Comparison of ENCODE assay signal across 12 cellular contexts in genomic region chrX:63930140-63930539, GRCh38.
DNase-seq lines count a peak whose midpoint lies in the region; ATAC-seq, FAIRE-seq and TF ChIP-seq lines count a peak whose summit lies in the region.
"Had no signal": no experiment of that assay in that cellular context is flagged by ENCODE, and none has a peak within 500 bp of the region (broad histone marks: within the 10 kb centered on the region; RNA-seq: fewer than 3 reads in every experiment).

No MANE protein-coding gene starts in this region.

- no peak overlapping the region for H3K27ac Mint-ChIP-seq in MCF 10A (ENCODE audit: low read depth, unreplicated experiment)
- H3K27ac Mint-ChIP-seq in activated T-cell treated with anti-CD3 and anti-CD28 coated beads, Interleukin-2, amount 50 U/mL, for 24 hours = no peak overlapping the region
- no peak overlapping the region for H3K27ac Mint-ChIP-seq in stimulated activated naive B cell treated with anti-CD40 and anti-IgM and Interleukin-4, amounts not matched to agents 10 μg/mL and 1 μg/mL and 100 μg/mL, for 72 hours
- H3K27ac Mint-ChIP-seq: activated T-helper 2 cell treated with anti-CD3 and anti-CD28 coated beads, Interferon-gamma antibody, Interleukin-2, Interleukin-4, amounts not matched to agents 10 μg/mL and 5 μg/mL and 100 μg/mL, durations not matched to agents 14 hours and 24 hours and 36 hours had no signal

- H2BK120ac ChIP-seq in H1 (replicated peaks; ENCODE audit: low read depth, low read length) = no peak overlapping the region

- no peak overlapping the region for H2BK20ac ChIP-seq in H1 (ENCODE audit: low read length)

- no peaks in the 10 kb centered on the region for H4K20me1 ChIP-seq in H1 (replicated peaks in 1 of 2; ENCODE audit: control insufficient read depth in 1 of 2, insufficient read depth in 2 of 2, low read length in 2 of 2)

- no peaks in the 10 kb centered on the region for H3K36me3 Mint-ChIP-seq in MCF 10A (ENCODE audit: insufficient read depth, unreplicated experiment)
- H3K36me3 Mint-ChIP-seq in activated T-cell treated with anti-CD3 and anti-CD28 coated beads, Interleukin-2, amount 50 U/mL, for 24 hours (ENCODE audit: low read depth) = no peaks in the 10 kb centered on the region
- no peaks in the 10 kb centered on the region for H3K36me3 Mint-ChIP-seq in stimulated activated naive B cell treated with anti-CD40 and anti-IgM and Interleukin-4, amounts not matched to agents 10 μg/mL and 1 μg/mL and 100 μg/mL, for 72 hours

- no peak overlapping the region for H3K56ac ChIP-seq in H1 (replicated peaks; ENCODE audit: insufficient read length, low read depth, low read length)

- H3K4ac ChIP-seq in H1 (replicated peaks; ENCODE audit: insufficient read length, low read depth, low read length) = no peak overlapping the region

- no TSS peak for BruUV-seq in MCF 10A (replicated peaks; lab: Mats Ljungman, UMichigan)

- H3K36me3 ChIP-seq in breast epithelium = no peaks in the 10 kb centered on the region
- no peaks in the 10 kb centered on the region for H3K36me3 ChIP-seq in H1 (ENCODE audit: control insufficient read depth in 2 of 4, insufficient read depth in 4 of 4, low read length in 3 of 4)
- H3K36me3 ChIP-seq in testis (ENCODE audit: low read depth, missing control alignments) = no peaks in the 10 kb centered on the region

- POLR2A ChIA-PET in MCF 10A (lab: Yijun Ruan, JAX) = interaction anchor here (0.5 to 1.1 kb wide), 2 partner anchors 276 to 1017 kb away, joined by 3 read pairs; partner anchors contain the start of gene AMER1
- POLR2A ChIA-PET in H1 (lab: Charles Lee; ENCODE audit: partially characterized antibody) = no interaction called here
- POLR2A ChIA-PET in GM10248 (lab: Yijun Ruan, JAX) = no interaction called here

- FAIRE-seq in H1 (lab: Jason Lieb, UNC) = peak; percentile 87

- H3K23me2 ChIP-seq in H1 (ENCODE audit: low read depth, low read length) = no peaks in the 10 kb centered on the region

- H3K4me3 ChIP-seq in breast epithelium (no peak overlapping the region), H1 (ENCODE audit: extremely low read depth in 1 of 4, insufficient read depth in 2 of 4, low read depth in 3 of 4, low read length in 4 of 4) (no peak overlapping the region), testis (no peak overlapping the region)

- no peaks in the 10 kb centered on the region for H3K4me1 ChIP-seq in breast epithelium
- peaks cover 0 to 6% (median 0%) of the 10 kb centered on the region in 4 experiments; a peak in 2 of 7 replicates for H3K4me1 ChIP-seq in H1 (replicated peaks in 1 of 4; ENCODE audit: control insufficient read depth in 3 of 4, insufficient read depth in 4 of 4, low read length in 3 of 4)
- no peaks in the 10 kb centered on the region for H3K4me1 ChIP-seq in testis

- H3K27ac ChIP-seq in breast epithelium (no peak overlapping the region), H1 (ENCODE audit: low read depth, low read length) (no peak overlapping the region), testis (no peak overlapping the region)

- no peak overlapping the region for H2BK15ac ChIP-seq in H1 (ENCODE audit: low read length)

- H3K27me3 Mint-ChIP-seq in MCF 10A (ENCODE audit: insufficient read depth, unreplicated experiment) = no peaks in the 10 kb centered on the region
- peaks cover 40% of the 10 kb centered on the region for H3K27me3 Mint-ChIP-seq in activated T-cell treated with anti-CD3 and anti-CD28 coated beads, Interleukin-2, amount 50 U/mL, for 24 hours
- H3K27me3 Mint-ChIP-seq in stimulated activated naive B cell treated with anti-CD40 and anti-IgM and Interleukin-4, amounts not matched to agents 10 μg/mL and 1 μg/mL and 100 μg/mL, for 72 hours = no peaks in the 10 kb centered on the region

- H2AFZ ChIP-seq in H1 (ENCODE audit: low read length) = no peak overlapping the region

- H3K23ac ChIP-seq in H1 (ENCODE audit: insufficient read length) = no peak overlapping the region

- no peak overlapping the region for H2AK5ac ChIP-seq in H1 (ENCODE audit: low read depth, low read length)

- TF ChIP-seq CTCF in MCF 10A (IDR thresholded peaks at IDR 0.05; ENCODE audit: unreplicated experiment) (peak; percentile 42), breast epithelium (IDR thresholded peaks at IDR 0.05) (no peak), H1 (IDR thresholded peaks at IDR 0.05; ENCODE audit: control extremely low read depth in 1 of 3, insufficient read depth in 1 of 3, low read depth in 1 of 3, low read length in 3 of 3) (peak; percentile 27 to 68 (median 61)), testis (IDR thresholded peaks at IDR 0.05) (no peak), GM10248 (IDR thresholded peaks at IDR 0.05; ENCODE audit: control extremely low read depth, extremely low read depth, low read depth, missing control alignments) (no peak)

- H3K79me1 ChIP-seq in H1 (ENCODE audit: low read depth, low read length) = no peaks in the 10 kb centered on the region

- peak; percentile 14 for DNase-seq in MCF 10A (ENCODE audit: unreplicated experiment)
- no peak for DNase-seq in breast epithelium (ENCODE audit: low spot score in 2 of 2)
- DNase-seq in NCI-H748 (lab: John Stamatoyannopoulos, UW; ENCODE audit: unreplicated experiment) = peak; percentile 14
- DNase-seq in H1 (ENCODE audit: low read depth in 1 of 2, low spot score in 2 of 2) = peak in 1 of 2 experiments; percentile 7
- peak; percentile 12 for DNase-seq in testis
- no peak for DNase-seq in activated T-cell treated with anti-CD3 and anti-CD28 coated beads, Interleukin-2, amount 50 U/mL, for 24 hours
- DNase-seq in stimulated activated naive B cell treated with anti-CD40 and anti-IgM and Interleukin-4, amounts not matched to agents 10 μg/mL and 1 μg/mL and 100 μg/mL, for 72 hours = no peak
- no peak for DNase-seq in GM10248 (ENCODE audit: extremely low spot score)
- DNase-seq: effector CD8-positive, alpha-beta T cell; NCI-H345; T1000 had no signal

- no peak for TF ChIP-seq POLR2A in breast epithelium (IDR thresholded peaks at IDR 0.05)
- no peak for TF ChIP-seq POLR2A in H1 (IDR thresholded peaks at IDR 0.05; ENCODE audit: control extremely low read depth in 1 of 2, low read depth in 2 of 2, low read length in 2 of 2)
- TF ChIP-seq POLR2A in testis (IDR thresholded peaks at IDR 0.05) = no peak

- H3K4me3 Mint-ChIP-seq in MCF 10A (ENCODE audit: unreplicated experiment) = no peak overlapping the region
- no peak overlapping the region for H3K4me3 Mint-ChIP-seq in activated T-cell treated with anti-CD3 and anti-CD28 coated beads, Interleukin-2, amount 50 U/mL, for 24 hours
- no peak overlapping the region for H3K4me3 Mint-ChIP-seq in stimulated activated naive B cell treated with anti-CD40 and anti-IgM and Interleukin-4, amounts not matched to agents 10 μg/mL and 1 μg/mL and 100 μg/mL, for 72 hours

- H4K8ac ChIP-seq in H1 (ENCODE audit: extremely low read depth, insufficient read depth, low read length) = no peak overlapping the region

- H3K4me2 ChIP-seq in H1 (ENCODE audit: insufficient read depth in 1 of 2, low read depth in 2 of 2, low read length in 2 of 2) = no peak overlapping the region

- H3K9me3 ChIP-seq in breast epithelium (peaks cover 3 to 12% of the 10 kb centered on the region in 2 donors), H1 (ENCODE audit: insufficient read depth in 2 of 2, low read depth in 1 of 2, low read length in 1 of 2) (no peaks in the 10 kb centered on the region), testis (no peaks in the 10 kb centered on the region)

- no peaks in the 10 kb centered on the region for H3K79me2 ChIP-seq in H1 (ENCODE audit: control insufficient read depth in 1 of 2, insufficient read depth in 2 of 2, low read length in 2 of 2)

- 64% methylated on average over 4 of the region's 4 CpGs; no CpG with 5 or more reads in 1 of the 2 experiments for WGBS in H1 (ENCODE audit: extremely low coverage in 1 of 2, insufficient coverage in 1 of 2, insufficient read length in 1 of 2, insufficient replicate concordance in 2 of 2, low coverage in 1 of 2, low lambda C conversion rate in 2 of 2, missing lambda C conversion rate in 1 of 2), 2 experiments
- WGBS in testis, 2 donors = 38 to 52% methylated on average over 4 of the region's 4 CpGs

- H3K9me3 Mint-ChIP-seq in MCF 10A (ENCODE audit: unreplicated experiment) = no peaks in the 10 kb centered on the region
- H3K9me3 Mint-ChIP-seq in activated T-cell treated with anti-CD3 and anti-CD28 coated beads, Interleukin-2, amount 50 U/mL, for 24 hours = peaks cover 9% of the 10 kb centered on the region
- H3K9me3 Mint-ChIP-seq in stimulated activated naive B cell treated with anti-CD40 and anti-IgM and Interleukin-4, amounts not matched to agents 10 μg/mL and 1 μg/mL and 100 μg/mL, for 72 hours = peaks cover 2 to 8% of the 10 kb centered on the region in 2 donors

- H4K91ac ChIP-seq in H1 (replicated peaks; ENCODE audit: insufficient read length, low read length) = no peak overlapping the region

- no peak for TF ChIP-seq EP300 in H1 (IDR thresholded peaks at IDR 0.05; ENCODE audit: borderline replicate concordance in 1 of 2, low read depth in 2 of 2, low read length in 2 of 2)

- H3K14ac ChIP-seq in H1 (ENCODE audit: insufficient read length) = no peak overlapping the region

- intact Hi-C loops in MCF 10A (cut with micrococcal nuclease) (loop anchor here (5.0 to 10.0 kb wide), 2 partner anchors 162 to 275 kb away; partner anchors contain the start of gene AMER1), breast epithelium (cut with DNase I; ENCODE audit: low total_unique reads) (no loop called here), testis (cut with DNase I; ENCODE audit: low total_unique reads) (no loop called here)

- no peak overlapping the region for H4K5ac ChIP-seq in H1 (ENCODE audit: insufficient read length, low read depth, low read length)

- H2BK12ac ChIP-seq in H1 (ENCODE audit: low read depth, low read length) = no peak overlapping the region

- H3K27me3 ChIP-seq in breast epithelium (peaks cover 0 to 10% of the 10 kb centered on the region in 2 donors), H1 (replicated peaks in 1 of 4; ENCODE audit: control insufficient read depth in 3 of 4, extremely low read depth in 1 of 4, insufficient read depth in 3 of 4, low read length in 3 of 4) (no peaks in the 10 kb centered on the region), testis (no peaks in the 10 kb centered on the region)

- H2BK5ac ChIP-seq in H1 (ENCODE audit: low read depth, low read length) = no peak overlapping the region

- no peak overlapping the region for H3K9ac ChIP-seq in H1 (replicated peaks in 1 of 4; ENCODE audit: extremely low read depth in 1 of 4, low read depth in 3 of 4, low read length in 3 of 4)

- H3K4me1 Mint-ChIP-seq in MCF 10A (ENCODE audit: insufficient read depth, unreplicated experiment) = peaks cover 6% of the 10 kb centered on the region
- H3K4me1 Mint-ChIP-seq in activated T-cell treated with anti-CD3 and anti-CD28 coated beads, Interleukin-2, amount 50 U/mL, for 24 hours (ENCODE audit: low read depth) = no peaks in the 10 kb centered on the region
- no peaks in the 10 kb centered on the region for H3K4me1 Mint-ChIP-seq in stimulated activated naive B cell treated with anti-CD40 and anti-IgM and Interleukin-4, amounts not matched to agents 10 μg/mL and 1 μg/mL and 100 μg/mL, for 72 hours

- TF ChIP-seq RAD21 in H1 (IDR thresholded peaks at IDR 0.05 in 1 of 2, conservative IDR thresholded peaks at IDR 0.05 in 1 of 2; ENCODE audit: low read depth in 2 of 2, low read length in 2 of 2) = peak; percentile 85 to 88

- no peak overlapping the region for H3K18ac ChIP-seq in H1 (ENCODE audit: extremely low read depth, low read length)

- no peak for ATAC-seq in stimulated activated naive B cell treated with anti-CD40 and anti-IgM and Interleukin-4, amounts not matched to agents 10 μg/mL and 1 μg/mL and 100 μg/mL, for 72 hours (replicated peaks)

- CTCF ChIA-PET in MCF 10A (lab: Yijun Ruan, JAX) (interaction anchor here (0.6 to 4.3 kb wide), 15 partner anchors 11 to 1533 kb away, joined by 3 to 59 read pairs (median 3); no protein-coding TSS in a partner anchor), H1 (lab: Charles Lee; ENCODE audit: partially characterized antibody) (interaction anchor here (0.6 to 3.2 kb wide), 14 partner anchors 8 to 1277 kb away, joined by 3 to 13 read pairs (median 3); no protein-coding TSS in a partner anchor), GM10248 (lab: Yijun Ruan, JAX) (interaction anchor here (0.9 kb wide), 1 partner anchor 17 kb away, joined by 3 read pairs; no protein-coding TSS in a partner anchor)

Comparison
In these comparisons a context has a peak if more than half of its experiments do, and no peak if none do; other contexts are left out.
1. DNase-seq: peak in MCF 10A (single experiment), NCI-H748 (single experiment) and testis (single experiment); none in breast epithelium (0 of 2), activated T-cell treated with anti-CD3 and anti-CD28 coated beads, Interleukin-2, amount 50 U/mL, for 24 hours (single experiment), stimulated activated naive B cell treated with anti-CD40 and anti-IgM and Interleukin-4, amounts not matched to agents 10 μg/mL and 1 μg/mL and 100 μg/mL, for 72 hours (single experiment) and GM10248 (single experiment).
2. CTCF ChIP-seq: peak in MCF 10A (single experiment) and H1 (3 of 3); none in breast epithelium (0 of 3), testis (0 of 3) and GM10248 (single experiment).